In genomic region chr19:42206871-42207755, GRCh38 we compare ENCODE assay signal across 9 cellular contexts. TPM values are rescaled to one million over a fixed set of nuclear protein-coding genes. Genes with fewer than 3 reads are reported as not detected.
DNase-seq lines count a peak whose midpoint lies in the region; ATAC-seq and TF ChIP-seq lines count a peak whose summit lies in the region.
"Had no signal": no experiment of that assay in that cellular context is flagged by ENCODE, and none has a peak within 500 bp of the region (broad histone marks: within the 10 kb centered on the region; RNA-seq: fewer than 3 reads in every experiment).

No MANE protein-coding gene starts in this region.

- no peak overlapping the region for H3K4me3 ChIP-seq in prostate gland

- intact Hi-C loops in activated CD8-positive, alpha-beta T cell treated with anti-CD3 and anti-CD28 coated beads for 36 hours (cut with micrococcal nuclease) = no loop called here
- intact Hi-C loops in prostate gland (cut with DNase I) = no loop called here

- no peaks in the 10 kb centered on the region for H3K9me3 Mint-ChIP-seq in stimulated activated naive CD8-positive, alpha-beta T cell treated with anti-CD3 and anti-CD28 coated beads, Interleukin-15, Interleukin-2, amounts not matched to agents 100 ng/mL and 50 ng/mL, for 24 hours
- H3K9me3 Mint-ChIP-seq in activated CD8-positive, alpha-beta T cell treated with anti-CD3 and anti-CD28 coated beads for 36 hours = no peaks in the 10 kb centered on the region

- no peaks in the 10 kb centered on the region for H3K27me3 ChIP-seq in prostate gland (replicated peaks; ENCODE audit: insufficient read depth)

- 80% methylated on average over 14 of the region's 14 CpGs for WGBS in prostate gland

- H3K27ac ChIP-seq in prostate gland = no peak overlapping the region

- no peak for ATAC-seq in stimulated activated naive CD8-positive, alpha-beta T cell treated with anti-CD3 and anti-CD28 coated beads, Interleukin-15, Interleukin-2, amounts not matched to agents 100 U/mL and 50 U/mL, for 24 hours
- ATAC-seq in activated CD8-positive, alpha-beta T cell treated with anti-CD3 and anti-CD28 coated beads for 36 hours = no peak

- CTCF ChIA-PET in activated CD8-positive, alpha-beta T cell treated with anti-CD3 and anti-CD28 coated beads for 36 hours (lab: Charles Lee) = interaction anchor here (1.7 kb wide), 1 partner anchor 98 kb away, joined by 4 read pairs; no protein-coding TSS in a partner anchor

- H3K4me3 Mint-ChIP-seq in stimulated activated naive CD8-positive, alpha-beta T cell treated with anti-CD3 and anti-CD28 coated beads, Interleukin-15, Interleukin-2, amounts not matched to agents 100 ng/mL and 50 ng/mL, for 24 hours = peak overlapping the region; percentile 7
- no peak overlapping the region for H3K4me3 Mint-ChIP-seq in activated CD8-positive, alpha-beta T cell treated with anti-CD3 and anti-CD28 coated beads for 36 hours

- peaks cover 57% of the 10 kb centered on the region for H3K4me1 Mint-ChIP-seq in stimulated activated naive CD8-positive, alpha-beta T cell treated with anti-CD3 and anti-CD28 coated beads, Interleukin-15, Interleukin-2, amounts not matched to agents 100 ng/mL and 50 ng/mL, for 24 hours (ENCODE audit: low read depth)
- peaks cover 53% of the 10 kb centered on the region for H3K4me1 Mint-ChIP-seq in activated CD8-positive, alpha-beta T cell treated with anti-CD3 and anti-CD28 coated beads for 36 hours (ENCODE audit: low read depth)

- POLR2A ChIA-PET in activated CD8-positive, alpha-beta T cell treated with anti-CD3 and anti-CD28 coated beads for 36 hours (lab: Charles Lee) = interaction anchor here (1.0 kb wide), 1 partner anchor 8 kb away, joined by 4 read pairs; no protein-coding TSS in a partner anchor

- H3K36me3 Mint-ChIP-seq in stimulated activated naive CD8-positive, alpha-beta T cell treated with anti-CD3 and anti-CD28 coated beads, Interleukin-15, Interleukin-2, amounts not matched to agents 100 ng/mL and 50 ng/mL, for 24 hours (ENCODE audit: low read depth) = peaks cover 67% of the 10 kb centered on the region
- peaks cover 44% of the 10 kb centered on the region for H3K36me3 Mint-ChIP-seq in activated CD8-positive, alpha-beta T cell treated with anti-CD3 and anti-CD28 coated beads for 36 hours (ENCODE audit: low read depth)

- peaks cover 0 to 22% of the 10 kb centered on the region in 2 donors for H3K36me3 ChIP-seq in prostate gland

- no peak for DNase-seq in stimulated activated naive CD8-positive, alpha-beta T cell treated with anti-CD3 and anti-CD28 coated beads, Interleukin-15, Interleukin-2, amounts not matched to agents 100 U/mL and 50 U/mL, for 24 hours
- DNase-seq in activated CD8-positive, alpha-beta T cell treated with anti-CD3 and anti-CD28 coated beads for 36 hours = no peak
- DNase-seq in iris pigment epithelial cell (ENCODE audit: low read depth) (peak; percentile 62), prostate gland (ENCODE audit: low spot score) (no peak), COLO668 (lab: John Stamatoyannopoulos, UW; ENCODE audit: unreplicated experiment) (no peak), pons (ENCODE audit: low spot score) (no peak), NCI-H187 treated with DMSO at 0.1 percent for 48 hours (lab: John Stamatoyannopoulos, UW) (no peak)
- DNase-seq: NCI-H2081 treated with DMSO at 0.1 percent for 48 hours had no signal

- TF ChIP-seq POLR2A in prostate gland (IDR thresholded peaks at IDR 0.05) = no peak

- H3K27ac Mint-ChIP-seq in stimulated activated naive CD8-positive, alpha-beta T cell treated with anti-CD3 and anti-CD28 coated beads, Interleukin-15, Interleukin-2, amounts not matched to agents 100 ng/mL and 50 ng/mL, for 24 hours = peak overlapping the region; percentile 16
- peak overlapping the region; percentile 71 for H3K27ac Mint-ChIP-seq in activated CD8-positive, alpha-beta T cell treated with anti-CD3 and anti-CD28 coated beads for 36 hours

- no peaks in the 10 kb centered on the region for H3K27me3 Mint-ChIP-seq in stimulated activated naive CD8-positive, alpha-beta T cell treated with anti-CD3 and anti-CD28 coated beads, Interleukin-15, Interleukin-2, amounts not matched to agents 100 ng/mL and 50 ng/mL, for 24 hours
- H3K27me3 Mint-ChIP-seq in activated CD8-positive, alpha-beta T cell treated with anti-CD3 and anti-CD28 coated beads for 36 hours = no peaks in the 10 kb centered on the region

- no peaks in the 10 kb centered on the region for H3K4me1 ChIP-seq in prostate gland (replicated peaks)

- H3K9me3 ChIP-seq in prostate gland = no peaks in the 10 kb centered on the region

- TF ChIP-seq CTCF in activated CD8-positive, alpha-beta T cell treated with anti-CD3 and anti-CD28 coated beads for 36 hours (IDR thresholded peaks at IDR 0.05) = no peak
- TF ChIP-seq CTCF in prostate gland (IDR thresholded peaks at IDR 0.05) = no peak

RNA-seq across cellular contexts. Expression of gene DEDD2, which starts 10.4 kb away (rescaled TPM):
- 10 to 100 TPM; 21.7 to 22.5 TPM for total RNA-seq in activated CD8-positive, alpha-beta T cell treated with anti-CD3 and anti-CD28 coated beads for 36 hours
- 10 to 100 TPM; 70.3 to 98.1 TPM for total RNA-seq in prostate gland

RNA-seq across cellular contexts. Expression of gene ZNF526, which starts 13.0 kb away (rescaled TPM):
- 10 to 100 TPM; 12.0 to 12.3 TPM for total RNA-seq in activated CD8-positive, alpha-beta T cell treated with anti-CD3 and anti-CD28 coated beads for 36 hours
- 10 to 100 TPM in 1 of 2 donors, 1 to 10 TPM in 1; 8.2 to 14.1 TPM for total RNA-seq in prostate gland

RNA-seq across cellular contexts. Expression of gene GSK3A, which starts 35.3 kb away (rescaled TPM):
- 10 to 100 TPM; 30.5 to 31.7 TPM for total RNA-seq in activated CD8-positive, alpha-beta T cell treated with anti-CD3 and anti-CD28 coated beads for 36 hours
- total RNA-seq in prostate gland = 10 to 100 TPM; 37.1 to 61.6 TPM

RNA-seq across cellular contexts. Expression of gene ERF, which starts 47.8 kb away (rescaled TPM):
- 10 to 100 TPM; 60.0 to 69.2 TPM for total RNA-seq in activated CD8-positive, alpha-beta T cell treated with anti-CD3 and anti-CD28 coated beads for 36 hours
- total RNA-seq in prostate gland = 100 to 1,000 TPM in 1 of 2 donors, 10 to 100 TPM in 1; 33.9 to 121 TPM
